ENCODE assay signal across 8 cellular contexts in genomic region chr5:179818746-179819295, GRCh38. TPM values are rescaled to one million over a fixed set of nuclear protein-coding genes. Genes with fewer than 3 reads are reported as not detected.
A peak's percentile ranks its signal among the peaks of the same experiment; 100 is the strongest.
DNase-seq lines count a peak whose midpoint lies in the region; ATAC-seq and TF ChIP-seq lines count a peak whose summit lies in the region.

No MANE protein-coding gene starts in this region.

- no peaks in the 10 kb centered on the region for H3K27me3 ChIP-seq in left ventricle myocardium inferior (ENCODE audit: low read depth)
- H3K27me3 ChIP-seq in prostate gland (replicated peaks; ENCODE audit: insufficient read depth): no peaks in the 10 kb centered on the region

- TF ChIP-seq CTCF in left ventricle myocardium inferior (IDR thresholded peaks at IDR 0.05; ENCODE audit: borderline replicate concordance) (no peak), prostate gland (IDR thresholded peaks at IDR 0.05) (no peak)

- H3K4me1 ChIP-seq in left ventricle myocardium inferior (peaks cover 71% of the 10 kb centered on the region), prostate gland (replicated peaks) (peaks cover 20% of the 10 kb centered on the region), urinary bladder (ENCODE audit: insufficient read depth) (no peaks in the 10 kb centered on the region)

- under 1% methylated on average over 33 of the region's 35 CpGs for WGBS in prostate gland
- 1% methylated on average over 35 of the region's 35 CpGs for WGBS in urinary bladder

- H3K27ac ChIP-seq in left ventricle myocardium inferior (replicated peaks): peak overlapping the region; percentile 98
- H3K27ac ChIP-seq in prostate gland: peak overlapping the region; percentile 100
- peak overlapping the region; percentile 99 for H3K27ac ChIP-seq in urinary bladder (ENCODE audit: low read depth)

- no peaks in the 10 kb centered on the region for H3K9me3 ChIP-seq in left ventricle myocardium inferior (replicated peaks)
- no peaks in the 10 kb centered on the region for H3K9me3 ChIP-seq in prostate gland

- ATAC-seq in GM21529 (IDR thresholded peaks at IDR 0.05; ENCODE audit: unreplicated experiment): peak; percentile 69

- H3K4me3 ChIP-seq in left ventricle myocardium inferior (peak overlapping the region; percentile 91), prostate gland (peak overlapping the region; percentile 27 to 33), urinary bladder (ENCODE audit: low read depth, low read length) (peak overlapping the region; percentile 21)

- intact Hi-C loops in left ventricle myocardium inferior (cut with micrococcal nuclease) (no loop called here), prostate gland (cut with DNase I) (no loop called here)

- peaks cover 21% of the 10 kb centered on the region for H3K36me3 ChIP-seq in left ventricle myocardium inferior
- H3K36me3 ChIP-seq in prostate gland: peaks cover 4% of the 10 kb centered on the region in 2 donors
- no peaks in the 10 kb centered on the region for H3K36me3 ChIP-seq in urinary bladder (ENCODE audit: insufficient read depth)

- DNase-seq in ELF-1 (ENCODE audit: low read depth, low spot score) (peak; percentile 82), HuH-7 (ENCODE audit: low spot score) (peak; percentile 97), T follicular helper cell (ENCODE audit: low read depth) (peak; percentile 76), amniotic stem cell (lab: John Stamatoyannopoulos, UW) (peak; percentile 78), left ventricle myocardium inferior (peak; percentile 95), prostate gland (ENCODE audit: low spot score) (peak; percentile 96)

- TF ChIP-seq POLR2A in prostate gland (IDR thresholded peaks at IDR 0.05): peak; percentile 81

RNA-seq across cellular contexts. Expression of gene SQSTM1, which starts 1.9 kb away (rescaled TPM):
- total RNA-seq in left ventricle myocardium inferior (438 TPM), prostate gland (100 to 1,000 TPM; 377 to 527 TPM), urinary bladder (79.3 TPM)
- polyA plus RNA-seq in urinary bladder: 426 TPM

RNA-seq across cellular contexts. Expression of gene MGAT4B, which starts 12.2 kb away (rescaled TPM):
- total RNA-seq in left ventricle myocardium inferior (98.7 TPM), prostate gland (100 to 1,000 TPM in 1 of 2 donors, 10 to 100 TPM in 1; 82.7 to 142 TPM), urinary bladder (38.9 TPM)
- polyA plus RNA-seq in urinary bladder: 64.6 TPM

RNA-seq across cellular contexts. Expression of gene LTC4S, which starts 25.0 kb away (rescaled TPM):
- total RNA-seq in left ventricle myocardium inferior (10.9 TPM), prostate gland (1 to 10 TPM; 7.8 to 8.2 TPM), urinary bladder (1.8 TPM)
- 12.8 TPM for polyA plus RNA-seq in urinary bladder

RNA-seq across cellular contexts. Expression of gene MRNIP, which starts 39.8 kb away (rescaled TPM):
- 13.1 TPM for total RNA-seq in left ventricle myocardium inferior
- total RNA-seq in prostate gland: 10 to 100 TPM; 30.0 to 55.2 TPM
- total RNA-seq in urinary bladder: 30.5 TPM
- polyA plus RNA-seq in urinary bladder: 41.1 TPM

Comparison
In these comparisons a context has a peak if more than half of its experiments do, and no peak if none do; other contexts are left out.
1. Peak in every context shown above with its lines: DNase-seq, ATAC-seq, H3K4me3 ChIP-seq and H3K27ac ChIP-seq.
2. H3K4me3 ChIP-seq: peak in every context shown above with its lines; median percentile 91 in left ventricle myocardium inferior; 30 in prostate gland; 21 in urinary bladder.